In genomic region chr12:27875677-27876076, GRCh38 we compare ENCODE assay signal across 27 cellular contexts.
A peak's percentile ranks its signal among the peaks of the same experiment; 100 is the strongest.
DNase-seq lines count a peak whose midpoint lies in the region; ATAC-seq, FAIRE-seq and TF ChIP-seq lines count a peak whose summit lies in the region.
"Had no signal": no experiment of that assay in that cellular context is flagged by ENCODE, and none has a peak within 500 bp of the region (broad histone marks: within the 10 kb centered on the region; RNA-seq: fewer than 3 reads in every experiment).

No MANE protein-coding gene starts in this region.

- no peak overlapping the region for H2BK5ac ChIP-seq in IMR-90 (ENCODE audit: low read depth, low read length, poor library complexity, severe bottlenecking)

- TF ChIP-seq RAD21 in A549 (conservative IDR thresholded peaks at IDR 0.05 in 1 of 2, IDR thresholded peaks at IDR 0.05 in 1 of 2), result no peak
- TF ChIP-seq RAD21 in IMR-90 (IDR thresholded peaks at IDR 0.05; ENCODE audit: low read length), result no peak

- FAIRE-seq in A549 (lab: Jason Lieb, UNC) (no peak), bronchial epithelial cell (lab: Jason Lieb, UNC) (no peak)
- FAIRE-seq: GM12878, GM12892, GM18507, GM19239 had no signal

- no peak overlapping the region for H3K4ac ChIP-seq in IMR-90 (ENCODE audit: low read depth, low read length)

- H3K14ac ChIP-seq in IMR-90 (replicated peaks; ENCODE audit: low read depth, low read length), result no peak overlapping the region

- H4K20me1 ChIP-seq in IMR-90 (ENCODE audit: insufficient read depth, low read length), result no peaks in the 10 kb centered on the region
- H4K20me1 ChIP-seq: BLaER1 had no signal

- CTCF ChIA-PET in A549 (lab: Yijun Ruan, JAX) (no interaction called here), IMR-90 (lab: Yijun Ruan, JAX) (no interaction called here)

- H2BK20ac ChIP-seq in IMR-90 (ENCODE audit: low read depth, low read length), result no peak overlapping the region

- dilution Hi-C loops in IMR-90 (cut with HindIII; ENCODE audit: low sequenced_read_pairs, unreplicated experiment), result no loop called here

- H3K4me3 Mint-ChIP-seq in activated naive CD8-positive, alpha-beta T cell treated with anti-CD3 and anti-CD28 coated beads, Interleukin-2, amount 50 U/mL, for 24 hours, result no peak overlapping the region
- H3K4me3 Mint-ChIP-seq: CD14-positive monocyte; CD4-positive, alpha-beta memory T cell; CD4-positive, CD25-positive, alpha-beta regulatory T cell; CD8-positive, alpha-beta memory T cell had no signal

- TF ChIP-seq POLR2A in A549 (IDR thresholded peaks at IDR 0.05; ENCODE audit: low read length) (no peak), IMR-90 (IDR thresholded peaks at IDR 0.05; ENCODE audit: low read depth, low read length) (no peak)

- H3K9ac ChIP-seq in IMR-90 (ENCODE audit: low read depth, low read length), result no peak overlapping the region
- H3K9ac ChIP-seq: BLaER1 had no signal

- H3K18ac ChIP-seq in IMR-90 (ENCODE audit: low read depth, low read length), result no peak overlapping the region

- intact Hi-C loops in IMR-90 (cut with micrococcal nuclease), result no loop called here

- H3K79me1 ChIP-seq in IMR-90 (ENCODE audit: low read depth in 1 of 2, low read length in 2 of 2), result no peaks in the 10 kb centered on the region

- in situ Hi-C loops in IMR-90 (cut with MboI; ENCODE audit: low sequenced_read_pairs), result no loop called here

- POLR2A ChIA-PET in A549 (lab: Yijun Ruan, JAX), result no interaction called here
- POLR2A ChIA-PET in IMR-90 (lab: Charles Lee; ENCODE audit: unreplicated experiment), result no interaction called here

- 0% methylated on average over 2 of the region's 2 CpGs for WGBS in A549 (ENCODE audit: missing lambda C conversion rate)
- WGBS in IMR-90 (ENCODE audit: extremely low coverage in 2 of 2, insufficient read length in 1 of 2), 2 experiments, result no CpG with 5 or more reads among the region's 2 CpGs

- DNase-seq in A549 (ENCODE audit: low read depth in 1 of 2, low spot score in 1 of 2), result no peak
- no peak for DNase-seq in IMR-90
- DNase-seq in bronchial epithelial cell (ENCODE audit: low read depth), result peak; percentile 22
- no peak for DNase-seq in activated naive CD8-positive, alpha-beta T cell treated with anti-CD3 and anti-CD28 coated beads, Interleukin-2, amount 50 U/mL, for 24 hours
- DNase-seq: 8988T; ACHN; BE2C; C1 segment of cervical spinal cord; CD4-positive, alpha-beta memory T cell; CD4-positive, CD25-positive, alpha-beta regulatory T cell; CD8-positive, alpha-beta memory T cell; COR-L47; DMS 273 treated with DMSO at 0.1 percent for 48 hours; DMS153; DMS53; DMS79; DND-41; EL; GDM1 had no signal

- peaks cover 4% of the 10 kb centered on the region for H3K9me3 Mint-ChIP-seq in activated naive CD8-positive, alpha-beta T cell treated with anti-CD3 and anti-CD28 coated beads, Interleukin-2, amount 50 U/mL, for 24 hours
- H3K9me3 Mint-ChIP-seq: CD8-positive, alpha-beta memory T cell had no signal

- peaks cover 7% of the 10 kb centered on the region for H3K4me1 Mint-ChIP-seq in activated naive CD8-positive, alpha-beta T cell treated with anti-CD3 and anti-CD28 coated beads, Interleukin-2, amount 50 U/mL, for 24 hours
- H3K4me1 Mint-ChIP-seq: CD14-positive monocyte had no signal

- H2AK5ac ChIP-seq in IMR-90 (ENCODE audit: low read depth, low read length), result no peak overlapping the region

- no peak overlapping the region for H3K23ac ChIP-seq in IMR-90 (ENCODE audit: low read depth, low read length)

- no peaks in the 10 kb centered on the region for H3K4me1 ChIP-seq in A549
- peaks cover 1% of the 10 kb centered on the region for H3K4me1 ChIP-seq in IMR-90 (ENCODE audit: control insufficient read depth, insufficient read depth, low read length)
- H3K4me1 ChIP-seq: BE2C, BLaER1 had no signal

- BruUV-seq in IMR-90 (replicated peaks; lab: Mats Ljungman, UMichigan), result no TSS peak

- no peak for ATAC-seq in A549
- ATAC-seq in IMR-90 (ENCODE audit: low read depth), result no peak
- ATAC-seq in GM18909 (IDR thresholded peaks at IDR 0.05; ENCODE audit: poor library complexity, unreplicated experiment), result no peak
- ATAC-seq in activated naive CD8-positive, alpha-beta T cell treated with anti-CD3 and anti-CD28 coated beads, Interleukin-2, amount 50 U/mL, for 24 hours, result no peak
- ATAC-seq in HG03342 (IDR thresholded peaks at IDR 0.05; ENCODE audit: unreplicated experiment), result no peak
- ATAC-seq: GM12878 had no signal

- no peaks in the 10 kb centered on the region for H3K36me3 ChIP-seq in IMR-90 (ENCODE audit: control insufficient read depth, insufficient read depth, low read length)
- no peaks in the 10 kb centered on the region for H3K36me3 ChIP-seq in bronchial epithelial cell (ENCODE audit: control insufficient read depth, insufficient read depth, low read length)
- H3K36me3 ChIP-seq: BE2C, BLaER1 had no signal

- H2AFZ ChIP-seq in IMR-90 (replicated peaks; ENCODE audit: low read length, poor library complexity), result no peak overlapping the region

- H3K27ac ChIP-seq in A549 (no peak overlapping the region), IMR-90 (ENCODE audit: insufficient read depth, low read length) (no peak overlapping the region)
- H3K27ac ChIP-seq: BLaER1 had no signal

- H4K8ac ChIP-seq in IMR-90 (ENCODE audit: low read depth in 2 of 2, low read length in 2 of 2), result no peak overlapping the region

- H3K36me3 Mint-ChIP-seq in activated naive CD8-positive, alpha-beta T cell treated with anti-CD3 and anti-CD28 coated beads, Interleukin-2, amount 50 U/mL, for 24 hours (ENCODE audit: low read depth), result no peaks in the 10 kb centered on the region
- H3K36me3 Mint-ChIP-seq: CD14-positive monocyte; CD4-positive, CD25-positive, alpha-beta regulatory T cell; CD8-positive, alpha-beta memory T cell had no signal

- H2BK120ac ChIP-seq in IMR-90 (ENCODE audit: low read depth, low read length), result no peak overlapping the region

- no peak overlapping the region for H3K56ac ChIP-seq in IMR-90 (ENCODE audit: extremely low read depth, insufficient read depth, low read length)

- TF ChIP-seq EP300 in A549 (IDR thresholded peaks at IDR 0.05), result no peak

- no peak overlapping the region for H2BK15ac ChIP-seq in IMR-90 (ENCODE audit: low read depth, low read length)

- H3K4me2 ChIP-seq in A549 (no peak overlapping the region), IMR-90 (ENCODE audit: low read depth, low read length) (no peak overlapping the region)
- H3K4me2 ChIP-seq: BLaER1 had no signal

- no peak overlapping the region for H4K91ac ChIP-seq in IMR-90 (ENCODE audit: insufficient read depth, low read depth, low read length)

- no peak overlapping the region for H3K27ac Mint-ChIP-seq in activated naive CD8-positive, alpha-beta T cell treated with anti-CD3 and anti-CD28 coated beads, Interleukin-2, amount 50 U/mL, for 24 hours
- H3K27ac Mint-ChIP-seq: CD14-positive monocyte; CD4-positive, alpha-beta memory T cell; CD8-positive, alpha-beta memory T cell had no signal

- no peak for TF ChIP-seq CTCF in A549 (IDR thresholded peaks at IDR 0.05)
- no peak for TF ChIP-seq CTCF in IMR-90 (conservative IDR thresholded peaks at IDR 0.05; ENCODE audit: low read depth, low read length)
- no peak for TF ChIP-seq CTCF in bronchial epithelial cell (IDR thresholded peaks at IDR 0.05; ENCODE audit: insufficient read depth, low read length, severe bottlenecking)

- H3K27me3 ChIP-seq in IMR-90 (ENCODE audit: control insufficient read depth, insufficient read depth, low read length), result no peaks in the 10 kb centered on the region
- no peaks in the 10 kb centered on the region for H3K27me3 ChIP-seq in bronchial epithelial cell (ENCODE audit: control insufficient read depth, insufficient read depth, low read length)
- H3K27me3 ChIP-seq: BE2C, BLaER1 had no signal

- H3K9me3 ChIP-seq in A549, result no peaks in the 10 kb centered on the region
- no peaks in the 10 kb centered on the region for H3K9me3 ChIP-seq in IMR-90 (ENCODE audit: control insufficient read depth, insufficient read depth, low read length)
- H3K9me3 ChIP-seq: BE2C had no signal

- H4K5ac ChIP-seq in IMR-90 (ENCODE audit: low read depth, low read length), result no peak overlapping the region

- no peaks in the 10 kb centered on the region for H3K9me1 ChIP-seq in IMR-90 (ENCODE audit: insufficient read depth, low read length)

- no peak overlapping the region for H3K4me3 ChIP-seq in A549
- H3K4me3 ChIP-seq in IMR-90 (ENCODE audit: insufficient read depth, low read depth, low read length), result no peak overlapping the region
- H3K4me3 ChIP-seq in bronchial epithelial cell (ENCODE audit: low read depth, low read length), result no peak overlapping the region
- H3K4me3 ChIP-seq: BLaER1, GM12878 had no signal

- no peaks in the 10 kb centered on the region for H3K27me3 Mint-ChIP-seq in activated naive CD8-positive, alpha-beta T cell treated with anti-CD3 and anti-CD28 coated beads, Interleukin-2, amount 50 U/mL, for 24 hours
- H3K27me3 Mint-ChIP-seq: CD4-positive, alpha-beta memory T cell; CD4-positive, CD25-positive, alpha-beta regulatory T cell had no signal

- no peak overlapping the region for H2AK9ac ChIP-seq in IMR-90 (replicated peaks; ENCODE audit: low read depth, low read length, poor library complexity)

TF ChIP-seq in A549, 52 proteins besides CTCF, POLR2A, EP300 and RAD21:
- no peak for TF ChIP-seq CHD2 (IDR thresholded peaks at IDR 0.05; ENCODE audit: low read length, partially characterized antibody)
- TF ChIP-seq MAFK (IDR thresholded peaks at IDR 0.05; ENCODE audit: partially characterized antibody), result peak; percentile 84
TF ChIP-seq in A549: peak in this region for 1.

TF ChIP-seq in IMR-90, 13 proteins besides CTCF, POLR2A, EP300 and RAD21:
- TF ChIP-seq RCOR1 (IDR thresholded peaks at IDR 0.05; ENCODE audit: insufficient replicate concordance, low read length) (no peak), NFE2L2 (IDR thresholded peaks at IDR 0.05; ENCODE audit: low read depth, low read length) (no peak), ELK1 (IDR thresholded peaks at IDR 0.05; ENCODE audit: borderline replicate concordance, low read depth, low read length) (no peak), CEBPB (IDR thresholded peaks at IDR 0.05; ENCODE audit: low read depth, low read length) (no peak), RFX5 (IDR thresholded peaks at IDR 0.05; ENCODE audit: low read depth, low read length) (no peak), SMC3 (IDR thresholded peaks at IDR 0.05; ENCODE audit: low read depth, low read length) (no peak), MXI1 (IDR thresholded peaks at IDR 0.05; ENCODE audit: borderline replicate concordance, low read depth, low read length) (no peak), CHD1 (IDR thresholded peaks at IDR 0.05; ENCODE audit: low read depth, low read length) (no peak), MAFK (IDR thresholded peaks at IDR 0.05; ENCODE audit: low read depth, low read length) (peak; percentile 65)
